10 cellular contexts compared by ENCODE assay signal in genomic region chr7:36208406-36208805, GRCh38. TPM values are rescaled to one million over a fixed set of nuclear protein-coding genes. Genes with fewer than 3 reads are reported as not detected.
A peak's percentile ranks its signal among the peaks of the same experiment; 100 is the strongest.
DNase-seq lines count a peak whose midpoint lies in the region; ATAC-seq, FAIRE-seq and TF ChIP-seq lines count a peak whose summit lies in the region.
"Had no signal": no experiment of that assay in that cellular context is flagged by ENCODE, and none has a peak within 500 bp of the region (broad histone marks: within the 10 kb centered on the region; RNA-seq: fewer than 3 reads in every experiment).

No MANE protein-coding gene starts in this region.

- H3K27ac ChIP-seq in SK-N-SH (ENCODE audit: low read depth in 2 of 2, low read length in 1 of 2) (peak overlapping the region; percentile 32 to 87; a peak in 2 of 4 replicates), left ventricle myocardium inferior (replicated peaks) (peak overlapping the region; percentile 35), skin epidermis (peak overlapping the region in 11 of 21 experiments; percentile 2 to 54 (median 37))

- no peaks in the 10 kb centered on the region for H4K20me1 ChIP-seq in SK-N-SH (ENCODE audit: insufficient read depth)

- no peak overlapping the region for H3K4me3 ChIP-seq in SK-N-SH (ENCODE audit: low read depth in 2 of 2, low read length in 1 of 2)
- no peak overlapping the region for H3K4me3 ChIP-seq in left ventricle myocardium inferior
- H3K4me3 ChIP-seq in skin epidermis, result no peak overlapping the region

- H3K9me3 ChIP-seq in SK-N-SH (no peaks in the 10 kb centered on the region), left ventricle myocardium inferior (replicated peaks) (no peaks in the 10 kb centered on the region)

- H3K4me1 ChIP-seq in SK-N-SH (ENCODE audit: control insufficient read depth in 1 of 2, insufficient read depth in 2 of 2, low read depth in 1 of 2, low read length in 1 of 2) (peaks cover 18 to 51% of the 10 kb centered on the region in 2 experiments; a peak in 3 of 4 replicates), left ventricle myocardium inferior (peaks cover 75% of the 10 kb centered on the region)

- intact Hi-C loops in left ventricle myocardium inferior (cut with micrococcal nuclease) (loop anchor here (10.0 kb wide), 1 partner anchor 66 kb away; no protein-coding TSS in a partner anchor), posterior cingulate gyrus (cut with DNase I) (loop anchor here (5.0 kb wide), 2 partner anchors 54 to 84 kb away; no protein-coding TSS in a partner anchor)

- in situ Hi-C loops in ACHN (cut with HindIII; ENCODE audit: low pct_ligation_motif_present, low pct_unique_long_range_greater_than_20kb, low sequenced_read_pairs), result no loop called here

- H3F3A ChIP-seq in SK-N-SH (replicated peaks; ENCODE audit: insufficient read depth), result no peaks in the 10 kb centered on the region

- TF ChIP-seq RAD21 in SK-N-SH (IDR thresholded peaks at IDR 0.05; ENCODE audit: low read length), result 0 out of 2 replicates have a peak, but pooled peaks have one; percentile 3

- H3K4me2 ChIP-seq in SK-N-SH, result peak overlapping the region; percentile 30; the same call in 1 of the 2 replicates

- peak; percentile 16 for FAIRE-seq in GM12891 (lab: Jason Lieb, UNC)

- TF ChIP-seq CTCF in SK-N-SH (IDR thresholded peaks at IDR 0.05) (no peak), left ventricle myocardium inferior (IDR thresholded peaks at IDR 0.05; ENCODE audit: borderline replicate concordance) (no peak)

- POLR2A ChIA-PET in SK-N-SH (lab: Yijun Ruan, JAX), result no interaction called here

- no peak for TF ChIP-seq POLR2A in GM12891 (IDR thresholded peaks at IDR 0.05; ENCODE audit: low read depth, low read length)

- H3K79me2 ChIP-seq in SK-N-SH (ENCODE audit: insufficient read depth), result no peaks in the 10 kb centered on the region

- TF ChIP-seq EP300 in SK-N-SH (IDR thresholded peaks at IDR 0.05; ENCODE audit: borderline replicate concordance in 1 of 2, low read depth in 1 of 2, low read length in 1 of 2), result no peak

- no peak overlapping the region for H2AFZ ChIP-seq in SK-N-SH (ENCODE audit: low read depth)

- CTCF ChIA-PET in SK-N-SH (lab: Yijun Ruan, JAX), result interaction anchor here (1.2 to 2.1 kb wide), 2 partner anchors 17 to 50 kb away, joined by 3 to 5 read pairs; no protein-coding TSS in a partner anchor

- H3K36me3 ChIP-seq in SK-N-SH (replicated peaks in 1 of 2; ENCODE audit: control insufficient read depth in 1 of 2, insufficient read depth in 2 of 2, low read length in 1 of 2), result no peaks in the 10 kb centered on the region
- H3K36me3 ChIP-seq in left ventricle myocardium inferior, result no peaks in the 10 kb centered on the region

- no peak for ATAC-seq in HG02571 (IDR thresholded peaks at IDR 0.05; ENCODE audit: unreplicated experiment)

- peak overlapping the region; percentile 18; the same call in 1 of the 2 replicates for H3K9ac ChIP-seq in SK-N-SH

- H3K27me3 ChIP-seq in SK-N-SH (ENCODE audit: insufficient read depth) (no peaks in the 10 kb centered on the region), left ventricle myocardium inferior (ENCODE audit: low read depth) (no peaks in the 10 kb centered on the region)

- DNase-seq in GM12891 (ENCODE audit: insufficient read length, low spot score), result no peak
- DNase-seq in SK-N-SH, result no peak
- DNase-seq in left ventricle myocardium inferior, result no peak
- DNase-seq in posterior cingulate gyrus, result no peak
- no peak for DNase-seq in NCI-H82 (lab: John Stamatoyannopoulos, UW)
- DNase-seq in ACHN, result no peak
- DNase-seq: NCI-H187 treated with DMSO at 0.1 percent for 48 hours; stimulated activated CD4-positive, alpha-beta T cell treated with anti-CD3 and anti-CD28 coated beads, Interleukin-4, amount 100 ng/mL, for 24 hours had no signal

- H3K9me2 ChIP-seq in SK-N-SH, result no peaks in the 10 kb centered on the region

TF ChIP-seq in GM12891, 5 proteins besides CTCF, POLR2A, EP300 and RAD21:
- TF ChIP-seq PAX5 (IDR thresholded peaks at IDR 0.05; ENCODE audit: insufficient read depth, low read length, severe bottlenecking) (no peak), POU2F2 (IDR thresholded peaks at IDR 0.05; ENCODE audit: low read depth, low read length) (no peak), POLR2AphosphoS5 (IDR thresholded peaks at IDR 0.05; ENCODE audit: low read depth, low read length) (no peak), SPI1 (IDR thresholded peaks at IDR 0.05; ENCODE audit: low read depth, low read length) (no peak), TAF1 (IDR thresholded peaks at IDR 0.05; ENCODE audit: low read depth, low read length) (no peak)
TF ChIP-seq in GM12891: peak in this region for 0.

TF ChIP-seq in SK-N-SH, 30 proteins besides CTCF, POLR2A, EP300 and RAD21:
- TF ChIP-seq POLR2AphosphoS5 (IDR thresholded peaks at IDR 0.05; ENCODE audit: low read depth, low read length), result no peak
- TF ChIP-seq MXI1 (IDR thresholded peaks at IDR 0.05; ENCODE audit: low read depth, low read length), result no peak
- no peak for TF ChIP-seq REST (IDR thresholded peaks at IDR 0.05; ENCODE audit: low read depth, low read length)
- no peak for TF ChIP-seq NRF1 (IDR thresholded peaks at IDR 0.05; ENCODE audit: low read depth, low read length)

RNA-seq across cellular contexts. Expression of gene EEPD1, which starts 55.4 kb away (rescaled TPM):
- polyA plus RNA-seq in GM12891 (2012; ENCODE audit: low read depth, missing spikeins), result 0.28 TPM
- polyA plus RNA-seq in SK-N-SH (2012; rRNA removed), result 2.4 and 5.0 TPM in 2 replicates
- 2.5 and 5.2 TPM in 2 replicates for polyA plus RNA-seq in SK-N-SH (2012; cell fraction: cytosol; rRNA removed)
- polyA plus RNA-seq in SK-N-SH (2012; cell fraction: nucleus; rRNA removed), result 9.3 and 11.4 TPM in 2 replicates
- 7.1 TPM for total RNA-seq in left ventricle myocardium inferior
